12 cellular contexts compared by ENCODE assay signal in the genomic region with DNA sequence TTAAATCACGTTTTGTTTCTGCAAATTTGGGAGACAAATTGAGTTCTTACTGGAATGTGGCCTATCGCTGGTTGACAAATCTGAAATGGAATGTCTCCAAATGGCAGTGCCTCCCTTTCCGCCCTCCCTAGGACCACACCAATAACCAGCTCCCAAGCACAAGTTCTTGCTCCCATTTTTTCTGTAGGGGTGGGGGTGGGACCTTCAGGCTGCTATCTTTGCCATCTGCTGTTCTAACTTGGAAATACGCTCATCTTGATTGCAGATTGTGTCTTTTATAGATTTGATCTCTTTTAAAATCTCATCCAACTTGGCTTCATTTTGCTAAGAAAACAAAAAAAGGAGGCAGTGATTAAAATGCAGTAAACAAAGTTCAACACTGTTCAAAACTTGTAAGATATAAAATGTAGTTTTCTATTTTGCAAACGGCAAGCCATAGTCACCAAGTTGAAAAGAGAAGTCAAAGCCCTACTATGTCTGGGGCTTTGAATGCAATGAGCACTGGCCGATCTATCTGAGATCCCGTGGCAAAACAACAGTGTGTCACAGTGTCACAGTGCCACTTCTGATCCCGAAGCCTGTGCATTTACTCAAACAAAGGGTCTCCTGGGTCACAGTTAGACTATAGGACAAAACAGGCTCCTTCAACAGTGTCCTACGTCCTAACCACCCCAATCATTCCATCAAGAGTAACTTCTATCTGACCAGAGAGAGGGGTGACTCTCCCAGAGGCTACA. TPM values are rescaled to one million over a fixed set of nuclear protein-coding genes. Genes with fewer than 3 reads are reported as not detected.
A peak's percentile ranks its signal among the peaks of the same experiment; 100 is the strongest.
DNase-seq lines count a peak whose midpoint lies in the region; FAIRE-seq and TF ChIP-seq lines count a peak whose summit lies in the region.
"Had no signal": no experiment of that assay in that cellular context is flagged by ENCODE, and none has a peak within 500 bp of the region (broad histone marks: within the 10 kb centered on the region; RNA-seq: fewer than 3 reads in every experiment).

No MANE protein-coding gene starts in this region.

- H3K4me1 ChIP-seq in left ventricle myocardium inferior: peaks cover 81% of the 10 kb centered on the region
- peaks cover 40% of the 10 kb centered on the region for H3K4me1 ChIP-seq in astrocyte (ENCODE audit: insufficient read depth, low read length)
- peaks cover 5 to 6% of the 10 kb centered on the region in 2 donors for H3K4me1 ChIP-seq in uterus
- H3K4me1 ChIP-seq in prostate gland (replicated peaks): no peaks in the 10 kb centered on the region

- TF ChIP-seq POLR2A in uterus (IDR thresholded peaks at IDR 0.05) (no peak), prostate gland (IDR thresholded peaks at IDR 0.05) (no peak)

- no peak overlapping the region for H2AFZ ChIP-seq in astrocyte (ENCODE audit: low read depth, low read length)

- peak overlapping the region; percentile 12 for H3K27ac Mint-ChIP-seq in astrocyte (ENCODE audit: unreplicated experiment)

- H3K4me3 ChIP-seq in left ventricle myocardium inferior (no peak overlapping the region), astrocyte (ENCODE audit: insufficient read depth, low read depth, low read length) (no peak overlapping the region), uterus (no peak overlapping the region), prostate gland (no peak overlapping the region)

- H3K36me3 ChIP-seq in left ventricle myocardium inferior (peaks cover 78% of the 10 kb centered on the region), astrocyte (ENCODE audit: insufficient read depth, low read length) (peaks cover 69% of the 10 kb centered on the region), uterus (no peaks in the 10 kb centered on the region), prostate gland (no peaks in the 10 kb centered on the region)

- no peak overlapping the region for H3K4me3 Mint-ChIP-seq in astrocyte (ENCODE audit: unreplicated experiment)

- TF ChIP-seq CTCF in left ventricle myocardium inferior (IDR thresholded peaks at IDR 0.05; ENCODE audit: borderline replicate concordance): no peak
- peak; percentile 11 for TF ChIP-seq CTCF in astrocyte (IDR thresholded peaks at IDR 0.05; ENCODE audit: insufficient read depth, low read depth, low read length)
- TF ChIP-seq CTCF in uterus (IDR thresholded peaks at IDR 0.05): no peak
- TF ChIP-seq CTCF in prostate gland (IDR thresholded peaks at IDR 0.05): no peak

- H3K4me1 Mint-ChIP-seq in astrocyte (ENCODE audit: low read depth, unreplicated experiment): peaks cover 62% of the 10 kb centered on the region

- H3K79me2 ChIP-seq in astrocyte (ENCODE audit: insufficient read depth, low read length): peaks cover 40% of the 10 kb centered on the region

- H3K27ac ChIP-seq in left ventricle myocardium inferior (replicated peaks) (peak overlapping the region; percentile 55), astrocyte (ENCODE audit: low read depth, low read length) (peak overlapping the region; percentile 89), uterus (peak overlapping the region; percentile 42 to 68), prostate gland (no peak overlapping the region)

- WGBS in prostate gland: 57% methylated on average over 9 of the region's 9 CpGs

- H3K9ac ChIP-seq in astrocyte (ENCODE audit: low read length): no peak overlapping the region

- H3K27me3 Mint-ChIP-seq in astrocyte (ENCODE audit: low read depth, unreplicated experiment): no peaks in the 10 kb centered on the region

- no peak for DNase-seq in left ventricle myocardium inferior
- DNase-seq in cardiac septum (ENCODE audit: low spot score): no peak
- DNase-seq in astrocyte (ENCODE audit: low read depth): no peak
- peak; percentile 45 for DNase-seq in medulla oblongata (ENCODE audit: extremely low spot score)
- no peak for DNase-seq in uterus
- DNase-seq in DMS153 (lab: John Stamatoyannopoulos, UW): no peak
- DNase-seq in NCI-H345 treated with DMSO at 0.1 percent for 48 hours (lab: John Stamatoyannopoulos, UW; ENCODE audit: unreplicated experiment): no peak
- no peak for DNase-seq in prostate gland (ENCODE audit: low spot score)
- DNase-seq: activated CD4-positive, alpha-beta T cell treated with anti-CD3 and anti-CD28 coated beads, Interleukin-2, amount 50 U/mL, for 48 hours; hippocampal formation; nucleus accumbens had no signal

- intact Hi-C loops in left ventricle myocardium inferior (cut with micrococcal nuclease) (no loop called here), cardiac septum (cut with DNase I) (no loop called here), uterus (cut with DNase I; ENCODE audit: low total_unique reads) (no loop called here), prostate gland (cut with DNase I) (loop anchor here (10.0 kb wide), 1 partner anchor 447 kb away; a partner anchor contains a TSS)

- peaks cover 23% of the 10 kb centered on the region for H4K20me1 ChIP-seq in astrocyte (ENCODE audit: insufficient read depth, low read length)

- H3K9me3 ChIP-seq in left ventricle myocardium inferior (replicated peaks) (no peaks in the 10 kb centered on the region), astrocyte (ENCODE audit: insufficient read depth, low read depth, low read length) (no peaks in the 10 kb centered on the region), uterus (no peaks in the 10 kb centered on the region), prostate gland (no peaks in the 10 kb centered on the region)

- no peak overlapping the region for H3K4me2 ChIP-seq in astrocyte (ENCODE audit: low read length)

- H3K27me3 ChIP-seq in left ventricle myocardium inferior (ENCODE audit: low read depth) (no peaks in the 10 kb centered on the region), astrocyte (ENCODE audit: insufficient read depth, low read length) (no peaks in the 10 kb centered on the region), uterus (no peaks in the 10 kb centered on the region), prostate gland (replicated peaks; ENCODE audit: insufficient read depth) (no peaks in the 10 kb centered on the region)

- peaks cover 32% of the 10 kb centered on the region for H3K36me3 Mint-ChIP-seq in astrocyte (ENCODE audit: low read depth, unreplicated experiment)

- no peak for FAIRE-seq in astrocyte (lab: Jason Lieb, UNC)
- FAIRE-seq: bronchial epithelial cell had no signal

- H3K9me3 Mint-ChIP-seq in astrocyte (ENCODE audit: unreplicated experiment): no peaks in the 10 kb centered on the region

RNA-seq across cellular contexts. Expression of a gene that starts 13.7 kb away (rescaled TPM):
- total RNA-seq in left ventricle myocardium inferior: 3.4 TPM
- 3.1 TPM for total RNA-seq in cardiac septum
- total RNA-seq in astrocyte: 4.9 and 5.8 TPM in 2 replicates
- total RNA-seq in uterus: 1 to 10 TPM; 1.5 to 6.5 (median 2.9) TPM
- total RNA-seq in prostate gland: 1 to 10 TPM; 2.6 to 5.3 TPM

RNA-seq across cellular contexts. Expression of a gene that starts 49.5 kb away (rescaled TPM):
- total RNA-seq in left ventricle myocardium inferior (1.3 TPM), cardiac septum (3.4 TPM), astrocyte (0.91 and 1.8 TPM in 2 replicates), uterus (100 to 1,000 TPM in 1 of 4 donors, 10 to 100 TPM in 2, 1 to 10 TPM in 1; 9.1 to 102 (median 12.4) TPM), prostate gland (10 to 100 TPM in 1 of 2 donors, 1 to 10 TPM in 1; 1.7 to 19.1 TPM)

Comparison
In these comparisons a context has a peak if more than half of its experiments do, and no peak if none do; other contexts are left out.
1. H3K27ac ChIP-seq: peak in left ventricle myocardium inferior (single experiment), astrocyte (single experiment) and uterus (2 of 2); none in prostate gland (0 of 2).